In genomic region chr17:41535764-41536481, GRCh38 we compare ENCODE assay signal across 1 cellular context.
TF ChIP-seq lines count a peak whose summit lies in the region.

No MANE protein-coding gene starts in this region.

TF ChIP-seq in WTC11, 78 proteins besides CTCF, POLR2A, EP300 and RAD21 (continued from another document):
- TF ChIP-seq ZNF281 (CRISPR knock-in tag; IDR thresholded peaks at IDR 0.05): no peak
- no peak for TF ChIP-seq RORB (CRISPR knock-in tag; IDR thresholded peaks at IDR 0.05)
- TF ChIP-seq IRF2 (CRISPR knock-in tag; IDR thresholded peaks at IDR 0.05; ENCODE audit: borderline replicate concordance, low read depth): no peak
- TF ChIP-seq NFYB (CRISPR knock-in tag; conservative IDR thresholded peaks at IDR 0.05; ENCODE audit: low read depth): no peak
- no peak for TF ChIP-seq NFATC4 (CRISPR knock-in tag; IDR thresholded peaks at IDR 0.05)
- TF ChIP-seq GTF2I (CRISPR knock-in tag; conservative IDR thresholded peaks at IDR 0.05): no peak
- no peak for TF ChIP-seq HMGA2 (CRISPR knock-in tag; IDR thresholded peaks at IDR 0.05)
- no peak for TF ChIP-seq ZNF396 (CRISPR knock-in tag; IDR thresholded peaks at IDR 0.05; ENCODE audit: borderline replicate concordance)
- TF ChIP-seq MYBL2 (CRISPR knock-in tag; IDR thresholded peaks at IDR 0.05): no peak
